ENCODE assay signal across 17 cellular contexts in genomic region chr1:230301322-230301721, GRCh38.
"Had no signal": no experiment of that assay in that cellular context is flagged by ENCODE, and none has a peak within 500 bp of the region (broad histone marks: within the 10 kb centered on the region; RNA-seq: fewer than 3 reads in every experiment).

No MANE protein-coding gene starts in this region.

- H3K9me3 Mint-ChIP-seq: activated naive CD4-positive, alpha-beta T cell treated with anti-CD3 and anti-CD28 coated beads, Interleukin-2, amount 50 U/mL, for 72 hours; activated T-cell treated with anti-CD3 and anti-CD28 coated beads, Interleukin-2, amount 50 U/mL, for 4 hours; immature natural killer cell; naive thymus-derived CD8-positive, alpha-beta T cell had no signal

- H3K4me3 ChIP-seq: esophagus muscularis mucosa, psoas muscle had no signal

- H3K27ac ChIP-seq: esophagus muscularis mucosa, psoas muscle had no signal

- H3K9me3 ChIP-seq: esophagus muscularis mucosa, psoas muscle had no signal

- ATAC-seq: activated CD8-positive, alpha-beta memory T cell treated with anti-CD3 and anti-CD28 coated beads, Interleukin-2, amount 10 ng/mL, durations not matched to agents 7 days and 5 days; activated naive CD4-positive, alpha-beta T cell treated with anti-CD3 and anti-CD28 coated beads, Interleukin-2, amount 50 U/mL, for 72 hours; activated T-cell treated with anti-CD3 and anti-CD28 coated beads, Interleukin-2, amount 50 U/mL, for 4 hours; naive thymus-derived CD8-positive, alpha-beta T cell; T-helper 17 cell had no signal

- DNase-seq: activated CD4-positive, alpha-beta T cell treated with anti-CD3 and anti-CD28 coated beads, Interleukin-2, amount 50 U/mL, for 4 hours; activated CD4-positive, CD25-positive, alpha-beta regulatory T cell treated with anti-CD3 and anti-CD28 coated beads, Interleukin-2, amount 50 U/mL, for 72 hours; activated CD8-positive, alpha-beta memory T cell treated with anti-CD3 and anti-CD28 coated beads, Interleukin-2, amount 10 ng/mL, durations not matched to agents 7 days and 5 days; activated effector memory CD4-positive, alpha-beta T cell treated with anti-CD3 and anti-CD28 coated beads, Interleukin-2, amount 50 U/mL, for 16 hours; activated T-cell treated with anti-CD3 and anti-CD28 coated beads, Interleukin-2, amount 50 U/mL, for 4 hours; amniotic stem cell; glutamatergic neuron; immature natural killer cell; left cardiac atrium; naive thymus-derived CD8-positive, alpha-beta T cell; occipital lobe; stimulated activated CD4-positive, alpha-beta T cell treated with anti-CD3 and anti-CD28 coated beads, Interleukin-4, amount 100 ng/mL, for 1 hour; stimulated activated CD8-positive, alpha-beta memory T cell treated with anti-CD3 and anti-CD28 coated beads, Interleukin-4, amount 100 ng/mL, for 48 hours; T-helper 17 cell had no signal

- H3K36me3 ChIP-seq: esophagus muscularis mucosa had no signal

- H3K27me3 Mint-ChIP-seq: naive thymus-derived CD8-positive, alpha-beta T cell had no signal

- H3K4me3 Mint-ChIP-seq: activated CD8-positive, alpha-beta memory T cell treated with anti-CD3 and anti-CD28 coated beads, Interleukin-2, amount 10 ng/mL, durations not matched to agents 7 days and 5 days; activated T-cell treated with anti-CD3 and anti-CD28 coated beads, Interleukin-2, amount 50 U/mL, for 4 hours; immature natural killer cell; naive thymus-derived CD8-positive, alpha-beta T cell; T-helper 17 cell had no signal

- H3K36me3 Mint-ChIP-seq: activated CD8-positive, alpha-beta memory T cell treated with anti-CD3 and anti-CD28 coated beads, Interleukin-2, amount 10 ng/mL, durations not matched to agents 7 days and 5 days; activated naive CD4-positive, alpha-beta T cell treated with anti-CD3 and anti-CD28 coated beads, Interleukin-2, amount 50 U/mL, for 72 hours; immature natural killer cell had no signal

- H3K27ac Mint-ChIP-seq: activated CD8-positive, alpha-beta memory T cell treated with anti-CD3 and anti-CD28 coated beads, Interleukin-2, amount 10 ng/mL, durations not matched to agents 7 days and 5 days; activated naive CD4-positive, alpha-beta T cell treated with anti-CD3 and anti-CD28 coated beads, Interleukin-2, amount 50 U/mL, for 72 hours; immature natural killer cell; naive thymus-derived CD8-positive, alpha-beta T cell; T-helper 17 cell had no signal

- H3K27me3 ChIP-seq: esophagus muscularis mucosa had no signal

- H3K4me1 Mint-ChIP-seq: immature natural killer cell, T-helper 17 cell had no signal
